ENCODE assay signal across 28 cellular contexts in the genomic region with DNA sequence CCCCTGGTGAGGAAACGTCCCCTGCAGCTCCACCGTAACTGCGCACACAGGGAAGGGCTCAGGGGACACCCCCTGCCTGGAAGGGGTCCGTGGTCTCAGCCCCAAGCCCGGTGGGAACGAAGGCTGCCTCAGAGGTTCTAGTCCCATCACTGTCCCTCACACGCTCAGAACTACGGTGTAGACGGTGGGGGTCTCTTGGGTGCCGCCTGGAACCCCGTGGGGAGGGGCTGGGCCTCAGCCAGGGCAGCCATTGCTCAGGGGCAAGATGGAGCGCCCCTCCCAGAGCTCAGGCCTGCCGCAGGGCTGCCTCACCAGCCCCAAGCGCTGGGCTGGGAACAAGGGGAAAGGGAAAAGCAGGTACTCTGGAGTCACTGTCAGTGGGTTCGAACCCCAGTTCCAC. TPM values are rescaled to one million over a fixed set of nuclear protein-coding genes. Genes with fewer than 3 reads are reported as not detected.
A peak's percentile ranks its signal among the peaks of the same experiment; 100 is the strongest.
DNase-seq lines count a peak whose midpoint lies in the region; ATAC-seq, FAIRE-seq and TF ChIP-seq lines count a peak whose summit lies in the region.
"Had no signal": no experiment of that assay in that cellular context is flagged by ENCODE, and none has a peak within 500 bp of the region (broad histone marks: within the 10 kb centered on the region; RNA-seq: fewer than 3 reads in every experiment).

No MANE protein-coding gene starts in this region.

- H3K36me3 ChIP-seq in HepG2 (replicated peaks in 1 of 2; ENCODE audit: control insufficient read depth in 1 of 2, insufficient read depth in 2 of 2, low read length in 2 of 2) (no peaks in the 10 kb centered on the region), right lobe of liver (no peaks in the 10 kb centered on the region)
- H3K36me3 ChIP-seq: BE2C had no signal

- ATAC-seq in HepG2, result no peak
- no peak for ATAC-seq in right lobe of liver
- no peak for ATAC-seq in GM21576 (IDR thresholded peaks at IDR 0.05; ENCODE audit: unreplicated experiment)
- ATAC-seq in HG02610 (IDR thresholded peaks at IDR 0.05; ENCODE audit: unreplicated experiment), result no peak
- no peak for ATAC-seq in left lobe of liver
- ATAC-seq: K562, PC-3, Right ventricle myocardium inferior had no signal

- TF ChIP-seq POLR2A in HepG2 (IDR thresholded peaks at IDR 0.05; ENCODE audit: insufficient read depth in 1 of 2, low read depth in 2 of 2, low read length in 2 of 2) (no peak), right lobe of liver (IDR thresholded peaks at IDR 0.05) (no peak)

- no TSS peak for BruUV-seq in HepG2 (replicated peaks; lab: Mats Ljungman, UMichigan)

- CTCF ChIA-PET in HepG2 (lab: Yijun Ruan, JAX; ENCODE audit: low intra/inter-chr PET ratio, low total read pairs), result no interaction called here

- no peaks in the 10 kb centered on the region for H3K9me3 Mint-ChIP-seq in glutamatergic neuron (ENCODE audit: unreplicated experiment)

- H3K36me3 Mint-ChIP-seq in glutamatergic neuron (ENCODE audit: unreplicated experiment), result no peaks in the 10 kb centered on the region
- H3K36me3 Mint-ChIP-seq: CD4-positive, CD25-positive, alpha-beta regulatory T cell had no signal

- 91% methylated on average over 13 of the region's 15 CpGs for WGBS in HepG2 (ENCODE audit: low lambda C conversion rate)
- 87% methylated on average over 3 of the region's 15 CpGs for WGBS in right lobe of liver (ENCODE audit: insufficient coverage, low coverage, low lambda C conversion rate, missing lambda C conversion rate)

- H2AFZ ChIP-seq in HepG2 (ENCODE audit: low read length), result no peak overlapping the region

- H3K4me1 ChIP-seq in HepG2 (ENCODE audit: insufficient read depth, low read length) (peaks cover 49% of the 10 kb centered on the region), right lobe of liver (peaks cover 0 to 84% (median 40%) of the 10 kb centered on the region in 4 donors)

- H3K4me3 ChIP-seq in HepG2 (replicated peaks in 1 of 3; ENCODE audit: insufficient read depth in 1 of 3, low read depth in 2 of 3, low read length in 3 of 3), result no peak overlapping the region
- H3K4me3 ChIP-seq in right lobe of liver, result no peak overlapping the region
- H3K4me3 ChIP-seq: K562, SJSA1 had no signal

- FAIRE-seq in HepG2 (lab: Jason Lieb, UNC), result no peak
- FAIRE-seq: GM19239, H54, K562 had no signal

- peaks cover 13% of the 10 kb centered on the region for H3K4me1 Mint-ChIP-seq in glutamatergic neuron (ENCODE audit: low read depth, unreplicated experiment)

- in situ Hi-C loops in HepG2 (cut with HindIII; ENCODE audit: extremely low pct_ligation_motif_present, low pct_unique_long_range_greater_than_20kb), result no loop called here

- H3K27me3 Mint-ChIP-seq in glutamatergic neuron (ENCODE audit: unreplicated experiment), result peaks cover 3% of the 10 kb centered on the region
- H3K27me3 Mint-ChIP-seq: CD4-positive, CD25-positive, alpha-beta regulatory T cell had no signal

- H3K27me3 ChIP-seq in HepG2 (ENCODE audit: control insufficient read depth in 1 of 2, insufficient read depth in 2 of 2, low read length in 2 of 2) (peaks cover 5 to 38% of the 10 kb centered on the region in 2 experiments), right lobe of liver (no peaks in the 10 kb centered on the region)
- H3K27me3 ChIP-seq: BE2C, SJSA1 had no signal

- H3K9ac ChIP-seq in HepG2 (ENCODE audit: insufficient read depth, low read depth, low read length), result no peak overlapping the region

- TF ChIP-seq CTCF in HepG2 (CRISPR knock-in tag; IDR thresholded peaks at IDR 0.05) (no peak), right lobe of liver (IDR thresholded peaks at IDR 0.05) (no peak), glutamatergic neuron (IDR thresholded peaks at IDR 0.05; ENCODE audit: partially characterized antibody, unreplicated experiment) (no peak)

- no peaks in the 10 kb centered on the region for H3K9me3 ChIP-seq in HepG2 (ENCODE audit: low read length)
- no peaks in the 10 kb centered on the region for H3K9me3 ChIP-seq in right lobe of liver
- H3K9me3 ChIP-seq: BE2C had no signal

- no peaks in the 10 kb centered on the region for H3K79me2 ChIP-seq in HepG2 (ENCODE audit: insufficient read depth, low read length)

- no peak for TF ChIP-seq EP300 in HepG2 (IDR thresholded peaks at IDR 0.05; ENCODE audit: low read depth in 2 of 2, low read length in 2 of 2)
- TF ChIP-seq EP300 in HepG2 (CRISPR knock-in tag; IDR thresholded peaks at IDR 0.05; ENCODE audit: borderline replicate concordance), result no peak

- H3K27ac Mint-ChIP-seq in glutamatergic neuron (ENCODE audit: unreplicated experiment), result no peak overlapping the region
- H3K27ac Mint-ChIP-seq: CD4-positive, CD25-positive, alpha-beta regulatory T cell had no signal

- no peak overlapping the region for H3K4me2 ChIP-seq in HepG2 (ENCODE audit: low read depth, low read length)

- intact Hi-C loops in HepG2 (cut with micrococcal nuclease; ENCODE audit: unreplicated experiment), result no loop called here
- intact Hi-C loops in right lobe of liver (cut with DNase I), result no loop called here

- no peak for TF ChIP-seq RAD21 in HepG2 (CRISPR knock-in tag; IDR thresholded peaks at IDR 0.05)

- DNase-seq in HepG2 (ENCODE audit: low spot score) (no peak), right lobe of liver (no peak), glutamatergic neuron (no peak), left lobe of liver (ENCODE audit: low spot score) (no peak)
- DNase-seq: ACHN; BE2C; CD4-positive, CD25-positive, alpha-beta regulatory T cell; Kasumi-1; MV-4-11; NCI-H1105; NCI-H1436 treated with DMSO at 0.1 percent for 48 hours; NCI-H187 treated with DMSO at 0.1 percent for 48 hours; NCI-H2171 treated with DMSO at 0.1 percent for 48 hours; NCI-H446; NCI-H524 treated with DMSO at 0.1 percent for 48 hours; NCI-H774; PC-3 had no signal

- POLR2A ChIA-PET in HepG2 (lab: Yijun Ruan, JAX), result no interaction called here

- H3K4me3 Mint-ChIP-seq in glutamatergic neuron (ENCODE audit: unreplicated experiment), result peak overlapping the region; percentile 55

- H3K27ac ChIP-seq in HepG2 (ENCODE audit: extremely low read length, insufficient read depth, low read length) (no peak overlapping the region), right lobe of liver (peak overlapping the region in 1 of 3 donors; percentile 43)
- H3K27ac ChIP-seq: 22Rv1, SJSA1 had no signal

- no peaks in the 10 kb centered on the region for H4K20me1 ChIP-seq in HepG2 (ENCODE audit: insufficient read depth, low read length)

RNA-seq across cellular contexts. Expression of a gene that starts 2.9 kb away (rescaled TPM):
- total RNA-seq in HepG2 (2016; rRNA removed; fragmentation: Illumina TruSeq; extraction: Trizol) (2.5 and 3.9 TPM in 2 replicates), right lobe of liver (100 to 1,000 TPM; 117 to 379 (median 184) TPM), glutamatergic neuron (ENCODE audit: unreplicated experiment) (72.8 TPM), left lobe of liver (213 TPM)
- 5.2 and 5.9 TPM in 2 replicates for total RNA-seq in HepG2 (2016; cell fraction: cytosol; rRNA removed; fragmentation: Illumina TruSeq; extraction: Trizol; ENCODE audit: low read depth)
- total RNA-seq in HepG2 (2016; cell fraction: insoluble cytoplasmic fraction; rRNA removed; fragmentation: Illumina TruSeq; extraction: Trizol), result 2.1 and 3.5 TPM in 2 replicates
- total RNA-seq in HepG2 (2016; cell fraction: membrane; rRNA removed; fragmentation: Illumina TruSeq; extraction: Trizol), result 6.3 and 6.7 TPM in 2 replicates
- total RNA-seq in HepG2 (2016; cell fraction: nucleus; rRNA removed; fragmentation: Illumina TruSeq; extraction: Trizol), result 3.1 and 3.9 TPM in 2 replicates
- 25.8 and 33.0 TPM in 2 replicates for polyA plus RNA-seq in HepG2 (2011; rRNA removed)
- polyA plus RNA-seq in HepG2 (2011; cell fraction: cytosol; rRNA removed), result 34.1 and 37.6 TPM in 2 replicates
- 32.1 and 35.6 TPM in 2 replicates for polyA plus RNA-seq in HepG2 (2011; cell fraction: nucleus; rRNA removed)
- 9.3 and 10.6 TPM in 2 replicates for polyA plus RNA-seq in HepG2 (2012)
- 8.4 and 9.1 TPM in 2 replicates for polyA plus RNA-seq in HepG2 (2016; cell fraction: cytosol; fragmentation: Illumina TruSeq; extraction: Trizol; ENCODE audit: low read depth)
- polyA plus RNA-seq in HepG2 (2016; cell fraction: insoluble cytoplasmic fraction; fragmentation: Illumina TruSeq; extraction: Trizol; ENCODE audit: low read depth), result 3.6 and 3.8 TPM in 2 replicates
- 9.7 and 9.8 TPM in 2 replicates for polyA plus RNA-seq in HepG2 (2016; cell fraction: membrane; fragmentation: Illumina TruSeq; extraction: Trizol; ENCODE audit: low read depth)
- polyA plus RNA-seq in HepG2 (2016; cell fraction: nucleus; fragmentation: Illumina TruSeq; extraction: Trizol; ENCODE audit: insufficient read depth, low read depth), result 8.2 and 8.4 TPM in 2 replicates
- 34.1 and 96.5 TPM in 2 replicates for polyA minus RNA-seq in HepG2 (2011; rRNA and poly(A)+ RNA removed; ENCODE audit: low replicate concordance)
- 12.3 and 17.9 TPM in 2 replicates for polyA minus RNA-seq in HepG2 (2011; cell fraction: cytosol; rRNA and poly(A)+ RNA removed)
- 6.1 and 6.2 TPM in 2 replicates for polyA minus RNA-seq in HepG2 (2011; cell fraction: nucleus; rRNA and poly(A)+ RNA removed)

RNA-seq across cellular contexts. Expression of a gene that starts 21.6 kb away (rescaled TPM):
- total RNA-seq in HepG2 (2016; rRNA removed; fragmentation: Illumina TruSeq; extraction: Trizol) (0.20 TPM in 1 of 2 replicates, not detected in the other), right lobe of liver (10 to 100 TPM; 26.7 to 54.2 (median 45.8) TPM), glutamatergic neuron (ENCODE audit: unreplicated experiment) (8.1 TPM), left lobe of liver (42.3 TPM)
- 0.61 and 0.88 TPM in 2 replicates for total RNA-seq in HepG2 (2016; cell fraction: cytosol; rRNA removed; fragmentation: Illumina TruSeq; extraction: Trizol; ENCODE audit: low read depth)
- 0.19 and 0.32 TPM in 2 replicates for total RNA-seq in HepG2 (2016; cell fraction: insoluble cytoplasmic fraction; rRNA removed; fragmentation: Illumina TruSeq; extraction: Trizol)
- total RNA-seq in HepG2 (2016; cell fraction: membrane; rRNA removed; fragmentation: Illumina TruSeq; extraction: Trizol), result 0.59 and 0.93 TPM in 2 replicates
- 0.40 TPM in 1 of 2 replicates, not detected in the other for total RNA-seq in HepG2 (2016; cell fraction: nucleus; rRNA removed; fragmentation: Illumina TruSeq; extraction: Trizol)
- polyA plus RNA-seq in HepG2 (2011; rRNA removed), result 5.1 and 10.3 TPM in 2 replicates
- 7.6 and 12.5 TPM in 2 replicates for polyA plus RNA-seq in HepG2 (2011; cell fraction: cytosol; rRNA removed)
- polyA plus RNA-seq in HepG2 (2011; cell fraction: nucleus; rRNA removed), result 20.6 and 22.6 TPM in 2 replicates
- polyA plus RNA-seq in HepG2 (2012), result 1.6 and 2.3 TPM in 2 replicates
- 0.54 and 0.89 TPM in 2 replicates for polyA plus RNA-seq in HepG2 (2016; cell fraction: cytosol; fragmentation: Illumina TruSeq; extraction: Trizol; ENCODE audit: low read depth)
- 0.20 and 0.56 TPM in 2 replicates for polyA plus RNA-seq in HepG2 (2016; cell fraction: insoluble cytoplasmic fraction; fragmentation: Illumina TruSeq; extraction: Trizol; ENCODE audit: low read depth)
- 0.68 and 0.72 TPM in 2 replicates for polyA plus RNA-seq in HepG2 (2016; cell fraction: membrane; fragmentation: Illumina TruSeq; extraction: Trizol; ENCODE audit: low read depth)
- polyA plus RNA-seq in HepG2 (2016; cell fraction: nucleus; fragmentation: Illumina TruSeq; extraction: Trizol; ENCODE audit: insufficient read depth, low read depth), result not detected in 2 replicates
- polyA minus RNA-seq in HepG2 (2011; rRNA and poly(A)+ RNA removed; ENCODE audit: low replicate concordance), result 3.6 and 4.7 TPM in 2 replicates
- 3.1 and 3.3 TPM in 2 replicates for polyA minus RNA-seq in HepG2 (2011; cell fraction: cytosol; rRNA and poly(A)+ RNA removed)
- 1.9 and 3.0 TPM in 2 replicates for polyA minus RNA-seq in HepG2 (2011; cell fraction: nucleus; rRNA and poly(A)+ RNA removed)
- polyA plus RNA-seq: CD4-positive, CD25-positive, alpha-beta regulatory T cell had no signal

RNA-seq across cellular contexts. Expression of a gene that starts 28.0 kb away (rescaled TPM):
- total RNA-seq in HepG2 (2016; rRNA removed; fragmentation: Illumina TruSeq; extraction: Trizol), result 0.18 and 0.28 TPM in 2 replicates
- 0.91 and 1.1 TPM in 2 replicates for total RNA-seq in HepG2 (2016; cell fraction: cytosol; rRNA removed; fragmentation: Illumina TruSeq; extraction: Trizol; ENCODE audit: low read depth)
- total RNA-seq in HepG2 (2016; cell fraction: insoluble cytoplasmic fraction; rRNA removed; fragmentation: Illumina TruSeq; extraction: Trizol), result 0.28 and 0.41 TPM in 2 replicates
- total RNA-seq in HepG2 (2016; cell fraction: membrane; rRNA removed; fragmentation: Illumina TruSeq; extraction: Trizol), result 0.99 and 1.2 TPM in 2 replicates
- 0.16 TPM in 1 of 2 replicates, not detected in the other for total RNA-seq in HepG2 (2016; cell fraction: nucleus; rRNA removed; fragmentation: Illumina TruSeq; extraction: Trizol)
- 3.9 and 7.2 TPM in 2 replicates for polyA plus RNA-seq in HepG2 (2011; rRNA removed)
- polyA plus RNA-seq in HepG2 (2011; cell fraction: cytosol; rRNA removed), result 4.8 and 7.5 TPM in 2 replicates
- 17.3 and 19.2 TPM in 2 replicates for polyA plus RNA-seq in HepG2 (2011; cell fraction: nucleus; rRNA removed)
- polyA plus RNA-seq in HepG2 (2012), result 3.2 TPM in 2 replicates
- 1.3 TPM in 2 replicates for polyA plus RNA-seq in HepG2 (2016; cell fraction: cytosol; fragmentation: Illumina TruSeq; extraction: Trizol; ENCODE audit: low read depth)
- polyA plus RNA-seq in HepG2 (2016; cell fraction: insoluble cytoplasmic fraction; fragmentation: Illumina TruSeq; extraction: Trizol; ENCODE audit: low read depth), result 0.28 and 0.45 TPM in 2 replicates
- polyA plus RNA-seq in HepG2 (2016; cell fraction: membrane; fragmentation: Illumina TruSeq; extraction: Trizol; ENCODE audit: low read depth), result 1.1 TPM in 2 replicates
- 0.56 and 0.57 TPM in 2 replicates for polyA plus RNA-seq in HepG2 (2016; cell fraction: nucleus; fragmentation: Illumina TruSeq; extraction: Trizol; ENCODE audit: insufficient read depth, low read depth)
- polyA minus RNA-seq in HepG2 (2011; rRNA and poly(A)+ RNA removed; ENCODE audit: low replicate concordance), result 0.07 and 7.1 TPM in 2 replicates
- 2.7 and 3.6 TPM in 2 replicates for polyA minus RNA-seq in HepG2 (2011; cell fraction: cytosol; rRNA and poly(A)+ RNA removed)
- 1.2 TPM in 2 replicates for polyA minus RNA-seq in HepG2 (2011; cell fraction: nucleus; rRNA and poly(A)+ RNA removed)
- 1 to 10 TPM; 1.4 to 7.7 (median 5.1) TPM for total RNA-seq in right lobe of liver
- 71.3 TPM for total RNA-seq in glutamatergic neuron (ENCODE audit: unreplicated experiment)
- total RNA-seq in left lobe of liver, result 3.0 TPM
- total RNA-seq: HT-29, MCF 10A, RPMI7951, SJSA1 had no signal

RNA-seq across cellular contexts. Expression of a gene that starts 58.4 kb away (rescaled TPM):
- total RNA-seq in HepG2 (2016; rRNA removed; fragmentation: Illumina TruSeq; extraction: Trizol) (0.14 and 0.53 TPM in 2 replicates), right lobe of liver (under 1 TPM in 4 of 6 experiments, not detected in 2; 0.23 to 0.81 (median 0.32) TPM), glutamatergic neuron (ENCODE audit: unreplicated experiment) (not detected), left lobe of liver (0.15 TPM)
- not detected in 2 replicates for total RNA-seq in HepG2 (2016; cell fraction: cytosol; rRNA removed; fragmentation: Illumina TruSeq; extraction: Trizol; ENCODE audit: low read depth)
- total RNA-seq in HepG2 (2016; cell fraction: insoluble cytoplasmic fraction; rRNA removed; fragmentation: Illumina TruSeq; extraction: Trizol), result 0.13 and 0.19 TPM in 2 replicates
- total RNA-seq in HepG2 (2016; cell fraction: membrane; rRNA removed; fragmentation: Illumina TruSeq; extraction: Trizol), result 0.34 TPM in 2 replicates
- 0.22 TPM in 1 of 2 replicates, not detected in the other for total RNA-seq in HepG2 (2016; cell fraction: nucleus; rRNA removed; fragmentation: Illumina TruSeq; extraction: Trizol)
- polyA plus RNA-seq in HepG2 (2011; rRNA removed), result 0.61 and 0.84 TPM in 2 replicates
- polyA plus RNA-seq in HepG2 (2011; cell fraction: cytosol; rRNA removed), result 0.82 and 1.0 TPM in 2 replicates
- polyA plus RNA-seq in HepG2 (2011; cell fraction: nucleus; rRNA removed), result 0.85 and 1.8 TPM in 2 replicates
- 1.5 and 1.8 TPM in 2 replicates for polyA plus RNA-seq in HepG2 (2012)
- 0.18 and 0.24 TPM in 2 replicates for polyA plus RNA-seq in HepG2 (2016; cell fraction: cytosol; fragmentation: Illumina TruSeq; extraction: Trizol; ENCODE audit: low read depth)
- polyA plus RNA-seq in HepG2 (2016; cell fraction: insoluble cytoplasmic fraction; fragmentation: Illumina TruSeq; extraction: Trizol; ENCODE audit: low read depth), result 0.27 and 0.43 TPM in 2 replicates
- polyA plus RNA-seq in HepG2 (2016; cell fraction: membrane; fragmentation: Illumina TruSeq; extraction: Trizol; ENCODE audit: low read depth), result 0.15 and 0.43 TPM in 2 replicates
- polyA plus RNA-seq in HepG2 (2016; cell fraction: nucleus; fragmentation: Illumina TruSeq; extraction: Trizol; ENCODE audit: insufficient read depth, low read depth), result 0.41 and 0.74 TPM in 2 replicates
- polyA minus RNA-seq in HepG2 (2011; rRNA and poly(A)+ RNA removed; ENCODE audit: low replicate concordance), result 0.30 and 1.0 TPM in 2 replicates
- not detected in 2 replicates for polyA minus RNA-seq in HepG2 (2011; cell fraction: cytosol; rRNA and poly(A)+ RNA removed)
- polyA minus RNA-seq in HepG2 (2011; cell fraction: nucleus; rRNA and poly(A)+ RNA removed), result not detected in 2 replicates
- total RNA-seq: HT-29, K562, MCF 10A, PC-3, RPMI7951, SJSA1 had no signal
